Comparison of ENCODE assay signal across 1 cellular context in genomic region chr11:61516675-61517516, GRCh38.
TF ChIP-seq lines count a peak whose summit lies in the region.

No MANE protein-coding gene starts in this region.

TF ChIP-seq in K562, 482 proteins besides CTCF, POLR2A, EP300 and RAD21 (continued from another document and continues in another):
- TF ChIP-seq STAG1 (CRISPR knock-in tag; IDR thresholded peaks at IDR 0.05; ENCODE audit: borderline replicate concordance): peak; percentile 71; the same call in 1 of the 2 replicates
- TF ChIP-seq ZBTB12 (CRISPR knock-in tag; IDR thresholded peaks at IDR 0.05): no peak
- TF ChIP-seq ZNF217 (CRISPR knock-in tag; IDR thresholded peaks at IDR 0.05): no peak
- no peak for TF ChIP-seq ZNF395 (CRISPR knock-in tag; IDR thresholded peaks at IDR 0.05)
- TF ChIP-seq CC2D1A (IDR thresholded peaks at IDR 0.05): 0 out of 2 replicates have a peak, but pooled peaks have one; percentile 71
- 0 out of 2 replicates have a peak, but pooled peaks have one; percentile 17 for TF ChIP-seq L3MBTL2 (IDR thresholded peaks at IDR 0.05)
- no peak for TF ChIP-seq ZNF318 (IDR thresholded peaks at IDR 0.05; ENCODE audit: borderline replicate concordance in 1 of 2, low read depth in 1 of 2)
- no peak for TF ChIP-seq DMBX1 (CRISPR knock-in tag; IDR thresholded peaks at IDR 0.05; ENCODE audit: borderline replicate concordance)
- TF ChIP-seq MCM5 (IDR thresholded peaks at IDR 0.05; ENCODE audit: low read depth): no peak
- TF ChIP-seq MAZ (CRISPR knock-in tag; conservative IDR thresholded peaks at IDR 0.05 in 1 of 2, IDR thresholded peaks at IDR 0.05 in 1 of 2): peak; percentile 23 to 25; a peak in 1 of 4 replicates
- TF ChIP-seq DEAF1 (CRISPR knock-in tag; IDR thresholded peaks at IDR 0.05): peak; percentile 74
- TF ChIP-seq ETV6 (IDR thresholded peaks at IDR 0.05; ENCODE audit: borderline replicate concordance in 1 of 2, low read depth in 2 of 2, low read length in 1 of 2): no peak
- no peak for TF ChIP-seq ETV6 (CRISPR knock-in tag; IDR thresholded peaks at IDR 0.05; ENCODE audit: borderline replicate concordance)
- peak; percentile 18; the same call in 1 of the 2 replicates for TF ChIP-seq ETV1 (tag; conservative IDR thresholded peaks at IDR 0.05; ENCODE audit: low read depth)
- 0 out of 2 replicates have a peak, but pooled peaks have one; percentile 14 for TF ChIP-seq ZFP91 (CRISPR knock-in tag; IDR thresholded peaks at IDR 0.05)
- no peak for TF ChIP-seq PBX2 (CRISPR knock-in tag; IDR thresholded peaks at IDR 0.05; ENCODE audit: low read depth)
- TF ChIP-seq PBX2 (tag; conservative IDR thresholded peaks at IDR 0.05; ENCODE audit: low read depth): no peak
- TF ChIP-seq ARID2 (IDR thresholded peaks at IDR 0.05): peak; percentile 67
- TF ChIP-seq TSHZ1 (CRISPR knock-in tag; IDR thresholded peaks at IDR 0.05): no peak
- peak; percentile 67; the same call in 1 of the 2 replicates for TF ChIP-seq TFAP4 (CRISPR knock-in tag; IDR thresholded peaks at IDR 0.05; ENCODE audit: borderline replicate concordance)
- peak; percentile 86 for TF ChIP-seq SMC3 (conservative IDR thresholded peaks at IDR 0.05; ENCODE audit: insufficient read depth, low read depth, low read length)
- TF ChIP-seq SIRT6 (IDR thresholded peaks at IDR 0.05; ENCODE audit: low read depth, low read length): no peak
- TF ChIP-seq CTBP1 (IDR thresholded peaks at IDR 0.05; ENCODE audit: borderline replicate concordance): peak; percentile 15; the same call in 1 of the 2 replicates
- no peak for TF ChIP-seq MYNN (IDR thresholded peaks at IDR 0.05)
- no peak for TF ChIP-seq MYNN (CRISPR knock-in tag; IDR thresholded peaks at IDR 0.05)
- TF ChIP-seq SNRNP70 (optimal IDR thresholded peaks at IDR 0.05; ENCODE audit: low read depth, low read length): no peak
- no peak for TF ChIP-seq TAF9B (IDR thresholded peaks at IDR 0.05; ENCODE audit: partially characterized antibody)
- no peak for TF ChIP-seq ZNF311 (CRISPR knock-in tag; IDR thresholded peaks at IDR 0.05)
- TF ChIP-seq NFE2L1 (tag; IDR thresholded peaks at IDR 0.05; ENCODE audit: borderline replicate concordance, low read depth): no peak
